In the genomic region with DNA sequence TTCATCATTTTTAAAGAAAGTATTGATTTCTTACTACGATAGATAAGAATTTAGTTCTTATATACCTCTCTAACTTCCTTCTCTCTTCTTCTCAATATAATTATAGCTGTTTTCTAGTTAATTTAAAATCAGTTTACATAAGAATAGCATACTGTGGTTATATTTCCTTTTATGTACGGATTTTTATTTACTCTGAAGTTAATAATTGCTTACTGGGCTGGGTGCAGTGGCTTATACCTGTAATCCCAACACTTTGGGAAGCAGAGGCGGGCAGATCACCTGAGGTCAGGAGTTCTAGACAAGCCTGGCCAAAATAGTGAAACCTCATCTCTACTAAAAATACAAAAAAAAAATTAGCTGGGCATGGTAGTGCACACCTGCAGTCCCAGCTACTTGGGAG, we compare ENCODE assay signal across 28 cellular contexts.
"Had no signal": no experiment of that assay in that cellular context is flagged by ENCODE, and none has a peak within 500 bp of the region (broad histone marks: within the 10 kb centered on the region; RNA-seq: fewer than 3 reads in every experiment).

No MANE protein-coding gene starts in this region.

- H3K27ac ChIP-seq: SK-N-MC, WERI-Rb-1 had no signal

- H3K9me3 Mint-ChIP-seq: activated naive CD8-positive, alpha-beta T cell treated with anti-CD3 and anti-CD28 coated beads, Interleukin-2, amount 50 U/mL, for 24 hours; activated T-cell treated with anti-CD3 and anti-CD28 coated beads, Interleukin-2, amount 50 U/mL, for 24 hours; activated T-helper 1 cell treated with anti-CD3 and anti-CD28 coated beads, Interleukin-12 subunit alpha, Interleukin-12 subunit beta, Interleukin-2, Interleukin-4 antibody, amounts not matched to agents 30 ng/mL and 10 ng/mL and 1 ng/mL, durations not matched to agents 14 hours and 24 hours and 36 hours; brain; central memory CD8-positive, alpha-beta T cell; T-cell had no signal

- H3K4me3 Mint-ChIP-seq: activated CD8-positive, alpha-beta memory T cell treated with anti-CD3 and anti-CD28 coated beads, Interleukin-2, amount 10 ng/mL, durations not matched to agents 7 days and 5 days; activated CD8-positive, alpha-beta T cell treated with anti-CD3 and anti-CD28 coated beads, Interleukin-2, amount 10 ng/mL, durations not matched to agents 7 days and 5 days; activated naive CD8-positive, alpha-beta T cell treated with anti-CD3 and anti-CD28 coated beads, Interleukin-2, amount 50 U/mL, for 24 hours; activated T-cell treated with anti-CD3 and anti-CD28 coated beads, Interleukin-2, amount 50 U/mL, for 24 hours; activated T-helper 1 cell treated with anti-CD3 and anti-CD28 coated beads, Interleukin-12 subunit alpha, Interleukin-12 subunit beta, Interleukin-2, Interleukin-4 antibody, amounts not matched to agents 30 ng/mL and 10 ng/mL and 1 ng/mL, durations not matched to agents 14 hours and 24 hours and 36 hours; brain; central memory CD8-positive, alpha-beta T cell; T-cell had no signal

- H3K4me3 ChIP-seq: SK-N-MC had no signal

- H3K27me3 Mint-ChIP-seq: activated CD8-positive, alpha-beta memory T cell treated with anti-CD3 and anti-CD28 coated beads, Interleukin-2, amount 10 ng/mL, durations not matched to agents 7 days and 5 days; activated naive CD8-positive, alpha-beta T cell treated with anti-CD3 and anti-CD28 coated beads, Interleukin-2, amount 50 U/mL, for 24 hours; activated T-cell treated with anti-CD3 and anti-CD28 coated beads, Interleukin-2, amount 50 U/mL, for 24 hours; brain; central memory CD8-positive, alpha-beta T cell; T-cell had no signal

- H3K36me3 ChIP-seq: WERI-Rb-1 had no signal

- ATAC-seq: activated CD8-positive, alpha-beta memory T cell treated with anti-CD3 and anti-CD28 coated beads, Interleukin-2, amount 10 ng/mL, durations not matched to agents 7 days and 5 days; activated CD8-positive, alpha-beta T cell treated with anti-CD3 and anti-CD28 coated beads, Interleukin-2, amount 10 ng/mL, durations not matched to agents 7 days and 5 days; activated naive CD4-positive, alpha-beta T cell treated with anti-CD3 and anti-CD28 coated beads, Interleukin-2, amount 50 U/mL, for 72 hours; activated naive CD8-positive, alpha-beta T cell treated with anti-CD3 and anti-CD28 coated beads, Interleukin-2, amount 50 U/mL, for 24 hours; Panc1; Right ventricle myocardium inferior; T-cell had no signal

- H3K27ac Mint-ChIP-seq: activated CD8-positive, alpha-beta memory T cell treated with anti-CD3 and anti-CD28 coated beads, Interleukin-2, amount 10 ng/mL, durations not matched to agents 7 days and 5 days; activated CD8-positive, alpha-beta T cell treated with anti-CD3 and anti-CD28 coated beads, Interleukin-2, amount 10 ng/mL, durations not matched to agents 7 days and 5 days; activated naive CD4-positive, alpha-beta T cell treated with anti-CD3 and anti-CD28 coated beads, Interleukin-2, amount 50 U/mL, for 72 hours; activated naive CD8-positive, alpha-beta T cell treated with anti-CD3 and anti-CD28 coated beads, Interleukin-2, amount 50 U/mL, for 24 hours; activated T-cell treated with anti-CD3 and anti-CD28 coated beads, Interleukin-2, amount 50 U/mL, for 24 hours; activated T-helper 1 cell treated with anti-CD3 and anti-CD28 coated beads, Interleukin-12 subunit alpha, Interleukin-12 subunit beta, Interleukin-2, Interleukin-4 antibody, amounts not matched to agents 30 ng/mL and 10 ng/mL and 1 ng/mL, durations not matched to agents 14 hours and 24 hours and 36 hours; brain; T-cell had no signal

- H3K4me1 Mint-ChIP-seq: brain; central memory CD8-positive, alpha-beta T cell had no signal

- DNase-seq: activated CD4-positive, alpha-beta T cell treated with anti-CD3 and anti-CD28 coated beads for 4 hours; activated CD8-positive, alpha-beta memory T cell treated with anti-CD3 and anti-CD28 coated beads, Interleukin-2, amount 10 ng/mL, durations not matched to agents 7 days and 5 days; activated CD8-positive, alpha-beta T cell treated with anti-CD3 and anti-CD28 coated beads, Interleukin-2, amount 10 ng/mL, durations not matched to agents 7 days and 5 days; activated effector memory CD4-positive, alpha-beta T cell treated with anti-CD3 and anti-CD28 coated beads, Interleukin-2, amount 50 U/mL, for 16 hours; activated naive CD4-positive, alpha-beta T cell treated with Interleukin-2 at 50 U/mL for 16 hours; activated naive CD8-positive, alpha-beta T cell treated with anti-CD3 and anti-CD28 coated beads, Interleukin-2, amount 50 U/mL, for 24 hours; activated T-cell treated with anti-CD3 and anti-CD28 coated beads, Interleukin-2, amount 50 U/mL, for 24 hours; amniotic stem cell; NCI-H1105 treated with DMSO at 0.1 percent for 48 hours; NCI-H1436 treated with DMSO at 0.1 percent for 48 hours; NCI-H187; NCI-H2081; NCI-H510A treated with DMSO at 0.1 percent for 48 hours; NCI-H69; NK-92 treated with Interleukin-12 subunit alpha and Interleukin-12 subunit beta, amount 100 ng/mL, for 24 hours; OCI-M1; RPMI8226; T-cell; T-helper 2 cell; T1000; WERI-Rb-1 had no signal
